Comparison of ENCODE assay signal across 1 cellular context in the genomic region with DNA sequence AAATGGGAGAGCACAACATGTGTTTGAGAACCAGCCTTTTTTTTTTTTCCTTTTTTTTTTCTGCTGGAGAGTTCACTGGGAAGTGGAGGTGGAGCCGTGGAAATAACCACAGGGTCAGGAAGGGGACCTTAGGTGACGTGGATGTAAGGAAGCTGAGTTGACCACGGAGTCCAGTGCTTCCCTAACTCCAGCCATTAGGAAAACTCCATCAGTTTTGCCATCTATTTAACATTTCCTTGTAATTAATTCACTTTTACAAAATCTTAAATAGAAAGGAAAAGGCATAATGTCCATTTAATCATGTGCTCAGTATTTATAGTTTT.
TF ChIP-seq lines count a peak whose summit lies in the region.

No MANE protein-coding gene starts in this region.

TF ChIP-seq in GM23338, 12 proteins besides CTCF, POLR2A, EP300 and RAD21 (continued from another document):
- TF ChIP-seq EZH2phosphoT487 (IDR thresholded peaks at IDR 0.05; ENCODE audit: unreplicated experiment) (no peak), ZNF114 (CRISPR knock-in tag; IDR thresholded peaks at IDR 0.05) (no peak), ZNF331 (CRISPR knock-in tag; IDR thresholded peaks at IDR 0.05; ENCODE audit: low read depth) (no peak), CREB1 (CRISPR knock-in tag; IDR thresholded peaks at IDR 0.05; ENCODE audit: low read depth) (no peak)
- TF ChIP-seq, protein P1, sequence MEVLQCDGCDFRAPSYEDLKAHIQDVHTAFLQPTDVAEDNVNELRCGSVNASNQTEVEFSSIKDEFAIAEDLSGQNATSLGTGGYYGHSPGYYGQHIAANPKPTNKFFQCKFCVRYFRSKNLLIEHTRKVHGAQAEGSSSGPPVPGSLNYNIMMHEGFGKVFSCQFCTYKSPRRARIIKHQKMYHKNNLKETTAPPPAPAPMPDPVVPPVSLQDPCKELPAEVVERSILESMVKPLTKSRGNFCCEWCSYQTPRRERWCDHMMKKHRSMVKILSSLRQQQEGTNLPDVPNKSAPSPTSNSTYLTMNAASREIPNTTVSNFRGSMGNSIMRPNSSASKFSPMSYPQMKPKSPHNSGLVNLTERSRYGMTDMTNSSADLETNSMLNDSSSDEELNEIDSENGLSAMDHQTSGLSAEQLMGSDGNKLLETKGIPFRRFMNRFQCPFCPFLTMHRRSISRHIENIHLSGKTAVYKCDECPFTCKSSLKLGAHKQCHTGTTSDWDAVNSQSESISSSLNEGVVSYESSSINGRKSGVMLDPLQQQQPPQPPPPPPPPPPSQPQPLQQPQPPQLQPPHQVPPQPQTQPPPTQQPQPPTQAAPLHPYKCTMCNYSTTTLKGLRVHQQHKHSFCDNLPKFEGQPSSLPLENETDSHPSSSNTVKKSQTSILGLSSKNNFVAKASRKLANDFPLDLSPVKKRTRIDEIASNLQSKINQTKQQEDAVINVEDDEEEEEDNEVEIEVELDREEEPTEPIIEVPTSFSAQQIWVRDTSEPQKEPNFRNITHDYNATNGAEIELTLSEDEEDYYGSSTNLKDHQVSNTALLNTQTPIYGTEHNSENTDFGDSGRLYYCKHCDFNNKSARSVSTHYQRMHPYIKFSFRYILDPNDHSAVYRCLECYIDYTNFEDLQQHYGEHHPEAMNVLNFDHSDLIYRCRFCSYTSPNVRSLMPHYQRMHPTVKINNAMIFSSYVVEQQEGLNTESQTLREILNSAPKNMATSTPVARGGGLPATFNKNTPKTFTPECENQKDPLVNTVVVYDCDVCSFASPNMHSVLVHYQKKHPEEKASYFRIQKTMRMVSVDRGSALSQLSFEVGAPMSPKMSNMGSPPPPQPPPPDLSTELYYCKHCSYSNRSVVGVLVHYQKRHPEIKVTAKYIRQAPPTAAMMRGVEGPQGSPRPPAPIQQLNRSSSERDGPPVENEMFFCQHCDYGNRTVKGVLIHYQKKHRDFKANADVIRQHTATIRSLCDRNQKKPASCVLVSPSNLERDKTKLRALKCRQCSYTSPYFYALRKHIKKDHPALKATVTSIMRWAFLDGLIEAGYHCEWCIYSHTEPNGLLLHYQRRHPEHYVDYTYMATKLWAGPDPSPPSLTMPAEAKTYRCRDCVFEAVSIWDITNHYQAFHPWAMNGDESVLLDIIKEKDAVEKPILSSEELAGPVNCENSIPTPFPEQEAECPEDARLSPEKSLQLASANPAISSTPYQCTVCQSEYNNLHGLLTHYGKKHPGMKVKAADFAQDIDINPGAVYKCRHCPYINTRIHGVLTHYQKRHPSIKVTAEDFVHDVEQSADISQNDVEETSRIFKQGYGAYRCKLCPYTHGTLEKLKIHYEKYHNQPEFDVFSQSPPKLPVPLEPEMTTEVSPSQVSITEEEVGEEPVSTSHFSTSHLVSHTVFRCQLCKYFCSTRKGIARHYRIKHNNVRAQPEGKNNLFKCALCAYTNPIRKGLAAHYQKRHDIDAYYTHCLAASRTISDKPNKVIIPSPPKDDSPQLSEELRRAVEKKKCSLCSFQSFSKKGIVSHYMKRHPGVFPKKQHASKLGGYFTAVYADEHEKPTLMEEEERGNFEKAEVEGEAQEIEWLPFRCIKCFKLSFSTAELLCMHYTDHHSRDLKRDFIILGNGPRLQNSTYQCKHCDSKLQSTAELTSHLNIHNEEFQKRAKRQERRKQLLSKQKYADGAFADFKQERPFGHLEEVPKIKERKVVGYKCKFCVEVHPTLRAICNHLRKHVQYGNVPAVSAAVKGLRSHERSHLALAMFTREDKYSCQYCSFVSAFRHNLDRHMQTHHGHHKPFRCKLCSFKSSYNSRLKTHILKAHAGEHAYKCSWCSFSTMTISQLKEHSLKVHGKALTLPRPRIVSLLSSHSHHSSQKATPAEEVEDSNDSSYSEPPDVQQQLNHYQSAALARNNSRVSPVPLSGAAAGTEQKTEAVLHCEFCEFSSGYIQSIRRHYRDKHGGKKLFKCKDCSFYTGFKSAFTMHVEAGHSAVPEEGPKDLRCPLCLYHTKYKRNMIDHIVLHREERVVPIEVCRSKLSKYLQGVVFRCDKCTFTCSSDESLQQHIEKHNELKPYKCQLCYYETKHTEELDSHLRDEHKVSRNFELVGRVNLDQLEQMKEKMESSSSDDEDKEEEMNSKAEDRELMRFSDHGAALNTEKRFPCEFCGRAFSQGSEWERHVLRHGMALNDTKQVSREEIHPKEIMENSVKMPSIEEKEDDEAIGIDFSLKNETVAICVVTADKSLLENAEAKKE (CRISPR knock-in tag; IDR thresholded peaks at IDR 0.05) = no peak
- TF ChIP-seq, protein P2, sequence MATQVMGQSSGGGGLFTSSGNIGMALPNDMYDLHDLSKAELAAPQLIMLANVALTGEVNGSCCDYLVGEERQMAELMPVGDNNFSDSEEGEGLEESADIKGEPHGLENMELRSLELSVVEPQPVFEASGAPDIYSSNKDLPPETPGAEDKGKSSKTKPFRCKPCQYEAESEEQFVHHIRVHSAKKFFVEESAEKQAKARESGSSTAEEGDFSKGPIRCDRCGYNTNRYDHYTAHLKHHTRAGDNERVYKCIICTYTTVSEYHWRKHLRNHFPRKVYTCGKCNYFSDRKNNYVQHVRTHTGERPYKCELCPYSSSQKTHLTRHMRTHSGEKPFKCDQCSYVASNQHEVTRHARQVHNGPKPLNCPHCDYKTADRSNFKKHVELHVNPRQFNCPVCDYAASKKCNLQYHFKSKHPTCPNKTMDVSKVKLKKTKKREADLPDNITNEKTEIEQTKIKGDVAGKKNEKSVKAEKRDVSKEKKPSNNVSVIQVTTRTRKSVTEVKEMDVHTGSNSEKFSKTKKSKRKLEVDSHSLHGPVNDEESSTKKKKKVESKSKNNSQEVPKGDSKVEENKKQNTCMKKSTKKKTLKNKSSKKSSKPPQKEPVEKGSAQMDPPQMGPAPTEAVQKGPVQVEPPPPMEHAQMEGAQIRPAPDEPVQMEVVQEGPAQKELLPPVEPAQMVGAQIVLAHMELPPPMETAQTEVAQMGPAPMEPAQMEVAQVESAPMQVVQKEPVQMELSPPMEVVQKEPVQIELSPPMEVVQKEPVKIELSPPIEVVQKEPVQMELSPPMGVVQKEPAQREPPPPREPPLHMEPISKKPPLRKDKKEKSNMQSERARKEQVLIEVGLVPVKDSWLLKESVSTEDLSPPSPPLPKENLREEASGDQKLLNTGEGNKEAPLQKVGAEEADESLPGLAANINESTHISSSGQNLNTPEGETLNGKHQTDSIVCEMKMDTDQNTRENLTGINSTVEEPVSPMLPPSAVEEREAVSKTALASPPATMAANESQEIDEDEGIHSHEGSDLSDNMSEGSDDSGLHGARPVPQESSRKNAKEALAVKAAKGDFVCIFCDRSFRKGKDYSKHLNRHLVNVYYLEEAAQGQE (IDR thresholded peaks at IDR 0.05; ENCODE audit: unreplicated experiment) = no peak
